Comparison of ENCODE assay signal across 8 cellular contexts in genomic region chr2:218659258-218659987, GRCh38. TPM values are rescaled to one million over a fixed set of nuclear protein-coding genes. Genes with fewer than 3 reads are reported as not detected.
DNase-seq lines count a peak whose midpoint lies in the region; ATAC-seq, FAIRE-seq and TF ChIP-seq lines count a peak whose summit lies in the region.

Gene BCS1L, plus strand, starts transcription at chr2:218659683. Its CDS starts 1,305 bp downstream, at chr2:218660988.
Gene ZNF142, minus strand, starts transcription at chr2:218659623. Its CDS starts 3,194 bp downstream, at chr2:218656429.

- H3K27me3 ChIP-seq in Karpas-422 (ENCODE audit: low read length) (no peaks in the 10 kb centered on the region), esophagus squamous epithelium (no peaks in the 10 kb centered on the region)

- peaks cover 44% of the 10 kb centered on the region for H3K79me2 ChIP-seq in Karpas-422 (ENCODE audit: low read length)

- no peaks in the 10 kb centered on the region for H4K20me1 ChIP-seq in Karpas-422 (ENCODE audit: insufficient read depth, low read depth, low read length)

- peak within 1 kb of the TSS; percentile 70 for H2AFZ ChIP-seq in Karpas-422 (ENCODE audit: low read length)

- peak within 1 kb of the TSS; percentile 89 for H3K4me2 ChIP-seq in Karpas-422 (ENCODE audit: low read depth, low read length, poor library complexity, severe bottlenecking)

- no peaks in the 10 kb centered on the region for H3K9me2 ChIP-seq in Karpas-422 (replicated peaks; ENCODE audit: insufficient read depth, low read length)

- H3K9me3 ChIP-seq in Karpas-422 (ENCODE audit: low read length): no peaks in the 10 kb centered on the region
- no peaks in the 10 kb centered on the region for H3K9me3 ChIP-seq in esophagus squamous epithelium

- peak in 3 of 4 donors; percentile 17 to 58 (median 49) for TF ChIP-seq POLR2A in esophagus squamous epithelium (IDR thresholded peaks at IDR 0.05)

- peak; percentile 77 for FAIRE-seq in RCC 7860 (lab: Jason Lieb, UNC)

- H3K36me3 ChIP-seq in Karpas-422 (ENCODE audit: insufficient read depth, low read length): peaks cover 44% of the 10 kb centered on the region; the same call in 1 of the 2 replicates
- peaks cover 8 to 66% (median 25%) of the 10 kb centered on the region in 3 donors for H3K36me3 ChIP-seq in esophagus squamous epithelium

- peaks cover 23% of the 10 kb centered on the region for H3K4me1 ChIP-seq in Karpas-422 (ENCODE audit: low read length)
- H3K4me1 ChIP-seq in esophagus squamous epithelium: peaks cover 10 to 29% (median 17%) of the 10 kb centered on the region in 3 donors

- peak in 1 of 6 experiments; percentile 17 for TF ChIP-seq CTCF in esophagus squamous epithelium (IDR thresholded peaks at IDR 0.05)

- H3K4me3 ChIP-seq in Karpas-422 (ENCODE audit: low read length) (peak within 1 kb of the TSS; percentile 87), esophagus squamous epithelium (peak within 1 kb of the TSS; percentile 68 to 93 (median 88))

- peak within 1 kb of the TSS; percentile 88 for H3K9ac ChIP-seq in Karpas-422 (ENCODE audit: low read length)

- WGBS in esophagus squamous epithelium, 2 donors: 0% methylated on average over 9 of the region's 49 CpGs; no CpG with 5 or more reads in 1 of the 2 donors

- peak; percentile 96 for ATAC-seq in GM21786 (IDR thresholded peaks at IDR 0.05; ENCODE audit: unreplicated experiment)

- intact Hi-C loops in esophagus squamous epithelium (cut with DNase I): loop anchor here (10.0 kb wide), 1 partner anchor 255 kb away; no protein-coding TSS in a partner anchor

- peak; percentile 91 for DNase-seq in DMS79 (lab: John Stamatoyannopoulos, UW)
- DNase-seq in Karpas-422: peak; percentile 98
- peak; percentile 72 for DNase-seq in RCC 7860 (ENCODE audit: low spot score)
- DNase-seq in activated T-cell treated with anti-CD3 and anti-CD28 coated beads, Interleukin-2, amount 50 U/mL, for 48 hours: peak; percentile 97
- DNase-seq in esophagus squamous epithelium (lab: John Stamatoyannopoulos, UW): peak; percentile 58
- DNase-seq in myocyte (ENCODE audit: low read depth): peak; percentile 96
- DNase-seq in stimulated activated CD8-positive, alpha-beta memory T cell treated with anti-CD3 and anti-CD28 coated beads, Interleukin-7, amount 100 ng/mL, for 4 hours (ENCODE audit: low read depth in 2 of 2): peak; percentile 93 to 94

- H3K27ac ChIP-seq in Karpas-422 (ENCODE audit: low read length) (peak within 1 kb of the TSS; percentile 55; the same call in 1 of the 2 replicates), esophagus squamous epithelium (peak within 1 kb of the TSS; percentile 68 to 89 (median 85))

RNA-seq across cellular contexts. Expression of gene BCS1L, which starts in this region (rescaled TPM):
- 23.5 and 26.2 TPM in 2 replicates for total RNA-seq in Karpas-422 (2014; rRNA removed; shearing (Covaris generic); ENCODE audit: low replicate concordance)
- total RNA-seq in esophagus squamous epithelium (10 to 100 TPM; 29.9 to 34.0 (median 30.6) TPM), myocyte (27.6 and 39.2 TPM in 2 replicates)
- polyA plus RNA-seq in myocyte (2012): 34.9 TPM

RNA-seq across cellular contexts. Expression of gene ZNF142, which starts in this region (rescaled TPM):
- total RNA-seq in Karpas-422 (2014; rRNA removed; shearing (Covaris generic); ENCODE audit: low replicate concordance): 21.2 and 21.3 TPM in 2 replicates
- 10 to 100 TPM; 10.8 to 23.1 (median 20.0) TPM for total RNA-seq in esophagus squamous epithelium
- total RNA-seq in myocyte: 10.9 and 14.9 TPM in 2 replicates
- polyA plus RNA-seq in myocyte (2012): 9.7 TPM

Comparison
In these comparisons a context has a peak if more than half of its experiments do, and no peak if none do; other contexts are left out.
1. Peak in every context shown above with its lines: DNase-seq, ATAC-seq, H3K4me3 ChIP-seq and H3K27ac ChIP-seq.